In the genomic region with DNA sequence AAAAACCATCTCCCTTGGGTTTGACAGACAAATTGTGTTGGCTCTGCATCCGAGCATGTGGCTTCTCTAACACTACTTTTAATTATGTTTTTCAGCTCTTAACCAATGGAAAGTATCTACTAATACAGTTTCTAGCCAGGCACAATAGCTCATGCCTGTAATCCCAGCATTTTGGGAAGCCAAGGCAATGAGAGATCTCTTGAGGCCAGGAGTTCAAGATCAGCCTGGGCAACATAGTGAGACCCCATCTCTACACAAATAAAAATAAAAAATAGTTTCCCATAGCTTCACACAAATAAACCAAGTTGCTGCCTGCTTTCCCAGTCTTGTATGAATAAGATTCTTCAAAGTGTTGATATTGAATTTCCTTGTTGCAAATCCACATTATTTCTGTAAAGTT, we compare ENCODE assay signal across 20 cellular contexts.
"Had no signal": no experiment of that assay in that cellular context is flagged by ENCODE, and none has a peak within 500 bp of the region (broad histone marks: within the 10 kb centered on the region; RNA-seq: fewer than 3 reads in every experiment).

No MANE protein-coding gene starts in this region.

- H3K79me2 ChIP-seq: parathyroid adenoma had no signal

- FAIRE-seq: bronchial epithelial cell had no signal

- H3K4me3 ChIP-seq: esophagus squamous epithelium, sigmoid colon, spleen, thyroid gland had no signal

- ATAC-seq: activated CD8-positive, alpha-beta T cell treated with anti-CD3 and anti-CD28 coated beads for 36 hours; activated T-helper 17 cell treated with anti-CD3 and anti-CD28 coated beads, Interleukin-2, amount 50 U/mL, for 72 hours; natural killer cell treated with Interleukin-12 subunit alpha and Interleukin-12 subunit beta and Interleukin-15 and Interleukin-18, amount 100 ng/mL, for 72 hours; T-cell had no signal

- H3K9me3 Mint-ChIP-seq: activated CD4-positive, alpha-beta T cell treated with anti-CD3 and anti-CD28 coated beads, Interleukin-2, amount 10 ng/mL, durations not matched to agents 24 days and 14 days; activated CD8-positive, alpha-beta T cell treated with anti-CD3 and anti-CD28 coated beads for 36 hours; activated T-helper 17 cell treated with anti-CD3 and anti-CD28 coated beads, Interleukin-2, amount 50 U/mL, for 72 hours; natural killer cell treated with Interleukin-12 subunit alpha and Interleukin-12 subunit beta and Interleukin-15 and Interleukin-18, amount 100 ng/mL, for 72 hours; T-cell had no signal

- H3K27ac ChIP-seq: neutrophil, parathyroid adenoma, sigmoid colon, spleen, thyroid gland had no signal

- H3K27ac Mint-ChIP-seq: activated CD4-positive, alpha-beta T cell treated with anti-CD3 and anti-CD28 coated beads, Interleukin-2, amount 10 ng/mL, durations not matched to agents 24 days and 14 days; activated CD8-positive, alpha-beta T cell treated with anti-CD3 and anti-CD28 coated beads for 36 hours; activated T-helper 17 cell treated with anti-CD3 and anti-CD28 coated beads, Interleukin-2, amount 50 U/mL, for 72 hours; natural killer cell treated with Interleukin-12 subunit alpha and Interleukin-12 subunit beta and Interleukin-15 and Interleukin-18, amount 100 ng/mL, for 72 hours; T-cell had no signal

- H3K27me3 ChIP-seq: esophagus squamous epithelium, neutrophil, sigmoid colon, spleen, thyroid gland had no signal

- H2AFZ ChIP-seq: parathyroid adenoma had no signal

- H3K36me3 ChIP-seq: esophagus squamous epithelium, neutrophil, sigmoid colon, spleen, thyroid gland had no signal

- H3K9me3 ChIP-seq: esophagus squamous epithelium, neutrophil, sigmoid colon, spleen, thyroid gland had no signal

- DNase-seq: activated CD4-positive, alpha-beta T cell treated with anti-CD3 and anti-CD28 coated beads, Interleukin-2, amount 10 ng/mL, durations not matched to agents 24 days and 14 days; activated CD4-positive, CD25-positive, alpha-beta regulatory T cell; activated CD8-positive, alpha-beta T cell treated with anti-CD3 and anti-CD28 coated beads for 36 hours; activated naive CD4-positive, alpha-beta T cell; activated T-cell treated with anti-CD3 and anti-CD28 coated beads, Interleukin-2, amount 50 U/mL, for 1 hour; aorta; effector CD4-positive, alpha-beta T cell; esophagus squamous epithelium; mesendoderm; sigmoid colon; spleen; stimulated activated CD8-positive, alpha-beta memory T cell treated with anti-CD3 and anti-CD28 coated beads, Interleukin-4, amount 100 ng/mL, for 48 hours; stimulated activated naive CD4-positive, alpha-beta T cell; T-cell; thyroid gland had no signal

- H3K27me3 Mint-ChIP-seq: activated CD8-positive, alpha-beta T cell treated with anti-CD3 and anti-CD28 coated beads for 36 hours; activated T-helper 17 cell treated with anti-CD3 and anti-CD28 coated beads, Interleukin-2, amount 50 U/mL, for 72 hours; natural killer cell treated with Interleukin-12 subunit alpha and Interleukin-12 subunit beta and Interleukin-15 and Interleukin-18, amount 100 ng/mL, for 72 hours; T-cell had no signal

- H3K4me3 Mint-ChIP-seq: activated CD4-positive, alpha-beta T cell treated with anti-CD3 and anti-CD28 coated beads, Interleukin-2, amount 10 ng/mL, durations not matched to agents 24 days and 14 days; activated CD8-positive, alpha-beta T cell treated with anti-CD3 and anti-CD28 coated beads for 36 hours; activated T-helper 17 cell treated with anti-CD3 and anti-CD28 coated beads, Interleukin-2, amount 50 U/mL, for 72 hours; natural killer cell treated with Interleukin-12 subunit alpha and Interleukin-12 subunit beta and Interleukin-15 and Interleukin-18, amount 100 ng/mL, for 72 hours; T-cell had no signal

- H3K36me3 Mint-ChIP-seq: natural killer cell treated with Interleukin-12 subunit alpha and Interleukin-12 subunit beta and Interleukin-15 and Interleukin-18, amount 100 ng/mL, for 72 hours; T-cell had no signal

- H3K9ac ChIP-seq: parathyroid adenoma had no signal

- H3K4me1 ChIP-seq: parathyroid adenoma had no signal
